In genomic region chr10:30425336-30426075, GRCh38 we compare ENCODE assay signal across 31 cellular contexts.
"Had no signal": no experiment of that assay in that cellular context is flagged by ENCODE, and none has a peak within 500 bp of the region (broad histone marks: within the 10 kb centered on the region; RNA-seq: fewer than 3 reads in every experiment).

No MANE protein-coding gene starts in this region.

- ATAC-seq: activated CD4-positive, alpha-beta T cell treated with anti-CD3 and anti-CD28 coated beads for 36 hours; activated CD4-positive, CD25-positive, alpha-beta regulatory T cell treated with anti-CD3 and anti-CD28 coated beads, Interleukin-2, amount 50 U/mL, for 24 hours; activated CD8-positive, alpha-beta T cell treated with anti-CD3 and anti-CD28 coated beads, Interleukin-2, amount 10 ng/mL, durations not matched to agents 7 days and 5 days; Panc1 had no signal

- H3K9me3 Mint-ChIP-seq: activated CD4-positive, alpha-beta T cell treated with anti-CD3 and anti-CD28 coated beads, Interleukin-2, amount 10 ng/mL, durations not matched to agents 7 days and 5 days; activated naive CD4-positive, alpha-beta T cell treated with anti-CD3 and anti-CD28 coated beads, Interleukin-2, amount 50 U/mL, for 24 hours; activated naive CD8-positive, alpha-beta T cell treated with anti-CD3 and anti-CD28 coated beads, Interleukin-2, amount 10 ng/mL, durations not matched to agents 7 days and 5 days; activated T-cell treated with anti-CD3 and anti-CD28 coated beads, Interleukin-2, amount 50 U/mL, for 24 hours; activated T-helper 2 cell treated with anti-CD3 and anti-CD28 coated beads, Interferon-gamma antibody, Interleukin-2, Interleukin-4, amounts not matched to agents 10 μg/mL and 5 μg/mL and 100 μg/mL, durations not matched to agents 14 hours and 24 hours and 36 hours; central memory CD8-positive, alpha-beta T cell had no signal

- H3K9me3 ChIP-seq: ascending aorta, SJCRH30 had no signal

- H3K4me3 ChIP-seq: ascending aorta, cardiac muscle cell, SJCRH30, SK-N-MC had no signal

- H3K27me3 Mint-ChIP-seq: activated CD4-positive, alpha-beta T cell treated with anti-CD3 and anti-CD28 coated beads for 36 hours; activated CD4-positive, alpha-beta T cell treated with anti-CD3 and anti-CD28 coated beads, Interleukin-2, amount 10 ng/mL, durations not matched to agents 7 days and 5 days; activated naive CD4-positive, alpha-beta T cell treated with anti-CD3 and anti-CD28 coated beads, Interleukin-2, amount 50 U/mL, for 24 hours; activated naive CD8-positive, alpha-beta T cell treated with anti-CD3 and anti-CD28 coated beads, Interleukin-2, amount 10 ng/mL, durations not matched to agents 7 days and 5 days; activated T-cell treated with anti-CD3 and anti-CD28 coated beads, Interleukin-2, amount 50 U/mL, for 24 hours; central memory CD8-positive, alpha-beta T cell had no signal

- H3K27ac ChIP-seq: cardiac muscle cell, SJCRH30, SK-N-MC, WERI-Rb-1 had no signal

- H3K27me3 ChIP-seq: ascending aorta, cardiac muscle cell had no signal

- H3K4me3 Mint-ChIP-seq: activated CD4-positive, alpha-beta T cell treated with anti-CD3 and anti-CD28 coated beads for 36 hours; activated CD4-positive, alpha-beta T cell treated with anti-CD3 and anti-CD28 coated beads, Interleukin-2, amount 10 ng/mL, durations not matched to agents 7 days and 5 days; activated CD8-positive, alpha-beta T cell treated with anti-CD3 and anti-CD28 coated beads, Interleukin-2, amount 10 ng/mL, durations not matched to agents 7 days and 5 days; activated naive CD4-positive, alpha-beta T cell treated with anti-CD3 and anti-CD28 coated beads, Interleukin-2, amount 50 U/mL, for 24 hours; activated naive CD8-positive, alpha-beta T cell treated with anti-CD3 and anti-CD28 coated beads, Interleukin-2, amount 10 ng/mL, durations not matched to agents 7 days and 5 days; activated T-cell treated with anti-CD3 and anti-CD28 coated beads, Interleukin-2, amount 50 U/mL, for 24 hours; central memory CD8-positive, alpha-beta T cell had no signal

- DNase-seq: activated CD4-positive, alpha-beta T cell treated with anti-CD3 and anti-CD28 coated beads for 36 hours; activated CD4-positive, alpha-beta T cell treated with anti-CD3 and anti-CD28 coated beads, Interleukin-2, amount 10 ng/mL, durations not matched to agents 7 days and 5 days; activated CD4-positive, alpha-beta T cell treated with anti-CD3 and anti-CD28 coated beads, Interleukin-2, amount 50 U/mL, for 48 hours; activated CD8-positive, alpha-beta T cell treated with anti-CD3 and anti-CD28 coated beads, Interleukin-2, amount 10 ng/mL, durations not matched to agents 7 days and 5 days; activated gamma-delta T cell; activated naive CD4-positive, alpha-beta T cell treated with Interleukin-2 at 50 U/mL for 16 hours; activated naive CD8-positive, alpha-beta T cell treated with anti-CD3 and anti-CD28 coated beads, Interleukin-2, amount 10 ng/mL, durations not matched to agents 7 days and 5 days; activated T-cell treated with anti-CD3 and anti-CD28 coated beads, Interleukin-2, amount 50 U/mL, for 24 hours; amygdala; NCI-H1105; NCI-H1436; NCI-H1694; NCI-H1930; NCI-H2081 treated with DMSO at 0.1 percent for 48 hours; NCI-H226; NCI-H446 treated with DMSO at 0.1 percent for 48 hours; NCI-H524; NCI-H69; NK-92 treated with Interleukin-12 subunit alpha and Interleukin-12 subunit beta, amount 100 ng/mL, for 24 hours; SHP77; SJCRH30; T1000; WERI-Rb-1 had no signal

- H3K36me3 Mint-ChIP-seq: activated naive CD4-positive, alpha-beta T cell treated with anti-CD3 and anti-CD28 coated beads, Interleukin-2, amount 50 U/mL, for 24 hours; activated naive CD8-positive, alpha-beta T cell treated with anti-CD3 and anti-CD28 coated beads, Interleukin-2, amount 10 ng/mL, durations not matched to agents 7 days and 5 days had no signal

- H3K36me3 ChIP-seq: ascending aorta, cardiac muscle cell, SJCRH30, WERI-Rb-1 had no signal

- H3K27ac Mint-ChIP-seq: activated CD4-positive, alpha-beta T cell treated with anti-CD3 and anti-CD28 coated beads for 36 hours; activated CD4-positive, alpha-beta T cell treated with anti-CD3 and anti-CD28 coated beads, Interleukin-2, amount 10 ng/mL, durations not matched to agents 7 days and 5 days; activated CD8-positive, alpha-beta T cell treated with anti-CD3 and anti-CD28 coated beads, Interleukin-2, amount 10 ng/mL, durations not matched to agents 7 days and 5 days; activated naive CD4-positive, alpha-beta T cell treated with anti-CD3 and anti-CD28 coated beads, Interleukin-2, amount 50 U/mL, for 24 hours; activated naive CD8-positive, alpha-beta T cell treated with anti-CD3 and anti-CD28 coated beads, Interleukin-2, amount 10 ng/mL, durations not matched to agents 7 days and 5 days; activated T-cell treated with anti-CD3 and anti-CD28 coated beads, Interleukin-2, amount 50 U/mL, for 24 hours; activated T-helper 2 cell treated with anti-CD3 and anti-CD28 coated beads, Interferon-gamma antibody, Interleukin-2, Interleukin-4, amounts not matched to agents 10 μg/mL and 5 μg/mL and 100 μg/mL, durations not matched to agents 14 hours and 24 hours and 36 hours had no signal
